Comparison of ENCODE assay signal across 22 cellular contexts in the genomic region with DNA sequence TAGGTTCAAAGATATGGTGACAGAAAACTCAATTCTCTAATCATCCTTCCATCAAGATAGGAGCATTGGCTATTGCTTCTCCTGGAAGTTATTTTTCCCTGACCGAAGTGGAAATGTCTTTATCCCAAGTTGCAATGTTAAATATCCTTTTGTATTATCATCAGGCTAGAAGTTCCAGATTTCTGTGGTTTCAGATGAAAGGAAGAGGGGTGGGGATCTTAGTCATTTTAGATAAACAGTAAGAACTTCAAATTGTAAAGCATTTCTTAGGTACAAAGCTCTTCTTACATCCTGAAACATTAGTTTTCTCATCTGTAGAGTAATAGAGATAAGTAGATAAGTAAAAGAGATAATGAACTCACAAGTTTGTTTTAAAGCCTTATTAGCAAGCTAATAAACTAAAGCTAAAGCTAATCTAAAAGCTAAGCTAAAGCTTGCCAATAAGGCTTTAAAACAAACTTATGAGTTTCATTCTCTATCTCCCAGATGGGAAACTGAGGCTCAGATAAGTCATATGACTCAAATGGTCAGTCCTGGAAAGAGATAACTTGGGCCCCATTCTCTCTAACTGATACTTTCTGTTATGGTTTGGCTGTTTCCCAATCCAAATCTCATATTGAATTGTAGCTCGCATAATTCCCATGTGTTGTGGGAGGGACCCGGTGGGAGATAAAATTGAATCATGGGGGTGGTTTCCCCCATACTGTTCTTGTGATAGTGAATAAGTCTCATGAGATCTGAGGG.
DNase-seq lines count a peak whose midpoint lies in the region; ATAC-seq and TF ChIP-seq lines count a peak whose summit lies in the region.
"Had no signal": no experiment of that assay in that cellular context is flagged by ENCODE, and none has a peak within 500 bp of the region (broad histone marks: within the 10 kb centered on the region; RNA-seq: fewer than 3 reads in every experiment).

No MANE protein-coding gene starts in this region.

- H3K4me1 Mint-ChIP-seq in T-helper 2 cell treated with Interferon-gamma antibody and Interleukin-4, amounts not matched to agents 5 μg/mL and 100 μg/mL, for 36 hours (ENCODE audit: low read depth) = no peaks in the 10 kb centered on the region

- ATAC-seq in GM21737 (IDR thresholded peaks at IDR 0.05; ENCODE audit: unreplicated experiment) = no peak
- ATAC-seq: effector memory CD8-positive, alpha-beta T cell had no signal

- H3K27me3 Mint-ChIP-seq in T-helper 2 cell treated with Interferon-gamma antibody and Interleukin-4, amounts not matched to agents 5 μg/mL and 100 μg/mL, for 36 hours (ENCODE audit: low read depth) = no peaks in the 10 kb centered on the region
- H3K27me3 Mint-ChIP-seq: effector memory CD8-positive, alpha-beta T cell had no signal

- H3K9me3 Mint-ChIP-seq in T-helper 2 cell treated with Interferon-gamma antibody and Interleukin-4, amounts not matched to agents 5 μg/mL and 100 μg/mL, for 36 hours = peaks cover 4% of the 10 kb centered on the region

- no peak for TF ChIP-seq CTCF in choroid plexus epithelial cell (conservative IDR thresholded peaks at IDR 0.05; ENCODE audit: low read depth, low read length)

- no peak overlapping the region for H3K27ac Mint-ChIP-seq in T-helper 2 cell treated with Interferon-gamma antibody and Interleukin-4, amounts not matched to agents 5 μg/mL and 100 μg/mL, for 36 hours
- H3K27ac Mint-ChIP-seq: effector memory CD8-positive, alpha-beta T cell; T-helper 1 cell treated with Interleukin-12 subunit alpha and Interleukin-12 subunit beta and Interleukin-4 antibody, amounts not matched to agents 30 μg/mL and 1 μg/mL, for 36 hours had no signal

- no peak overlapping the region for H3K4me3 ChIP-seq in choroid plexus epithelial cell (ENCODE audit: low read depth, low read length)
- H3K4me3 ChIP-seq: esophagus squamous epithelium, left ventricle myocardium inferior, prostate gland, stomach had no signal

- no peak overlapping the region for H3K4me3 Mint-ChIP-seq in T-helper 2 cell treated with Interferon-gamma antibody and Interleukin-4, amounts not matched to agents 5 μg/mL and 100 μg/mL, for 36 hours
- H3K4me3 Mint-ChIP-seq: effector memory CD8-positive, alpha-beta T cell; T-helper 1 cell treated with Interleukin-12 subunit alpha and Interleukin-12 subunit beta and Interleukin-4 antibody, amounts not matched to agents 30 μg/mL and 1 μg/mL, for 36 hours had no signal

- no peaks in the 10 kb centered on the region for H3K36me3 Mint-ChIP-seq in T-helper 2 cell treated with Interferon-gamma antibody and Interleukin-4, amounts not matched to agents 5 μg/mL and 100 μg/mL, for 36 hours (ENCODE audit: low read depth)

- DNase-seq in ELR (ENCODE audit: low read depth) (peak; percentile 66), RPMI7951 (ENCODE audit: low read depth) (peak; percentile 66), choroid plexus epithelial cell (ENCODE audit: low read depth) (peak; percentile 62), renal cortical epithelial cell (ENCODE audit: low read depth) (peak; percentile 19), MV-4-11 (lab: John Stamatoyannopoulos, UW) (no peak), DMS 273 treated with DMSO at 0.1 percent for 48 hours (lab: John Stamatoyannopoulos, UW) (no peak)
- no peak for DNase-seq in T-helper 2 cell treated with Interferon-gamma antibody and Interleukin-4, amounts not matched to agents 5 μg/mL and 100 μg/mL, for 36 hours (ENCODE audit: low spot score)
- DNase-seq: DND-41; effector memory CD8-positive, alpha-beta T cell; esophagus squamous epithelium; left ventricle myocardium inferior; NCI-H1694; NCI-H748 treated with DMSO at 0.1 percent for 48 hours; OCI-M1; SIG-M5; small intestine; stimulated activated CD4-positive, alpha-beta T cell treated with anti-CD3 and anti-CD28 coated beads, Interleukin-4, amount 100 ng/mL, for 1 hour; stomach; WERI-Rb-1 had no signal

Comparison
In these comparisons a context has a peak if more than half of its experiments do, and no peak if none do; other contexts are left out.
1. DNase-seq: peak in ELR (single experiment), RPMI7951 (single experiment), choroid plexus epithelial cell (single experiment) and renal cortical epithelial cell (single experiment); none in T-helper 2 cell treated with Interferon-gamma antibody and Interleukin-4, amounts not matched to agents 5 μg/mL and 100 μg/mL, for 36 hours (single experiment), MV-4-11 (single experiment) and DMS 273 treated with DMSO at 0.1 percent for 48 hours (single experiment).